Comparison of ENCODE assay signal across 20 cellular contexts in the genomic region with DNA sequence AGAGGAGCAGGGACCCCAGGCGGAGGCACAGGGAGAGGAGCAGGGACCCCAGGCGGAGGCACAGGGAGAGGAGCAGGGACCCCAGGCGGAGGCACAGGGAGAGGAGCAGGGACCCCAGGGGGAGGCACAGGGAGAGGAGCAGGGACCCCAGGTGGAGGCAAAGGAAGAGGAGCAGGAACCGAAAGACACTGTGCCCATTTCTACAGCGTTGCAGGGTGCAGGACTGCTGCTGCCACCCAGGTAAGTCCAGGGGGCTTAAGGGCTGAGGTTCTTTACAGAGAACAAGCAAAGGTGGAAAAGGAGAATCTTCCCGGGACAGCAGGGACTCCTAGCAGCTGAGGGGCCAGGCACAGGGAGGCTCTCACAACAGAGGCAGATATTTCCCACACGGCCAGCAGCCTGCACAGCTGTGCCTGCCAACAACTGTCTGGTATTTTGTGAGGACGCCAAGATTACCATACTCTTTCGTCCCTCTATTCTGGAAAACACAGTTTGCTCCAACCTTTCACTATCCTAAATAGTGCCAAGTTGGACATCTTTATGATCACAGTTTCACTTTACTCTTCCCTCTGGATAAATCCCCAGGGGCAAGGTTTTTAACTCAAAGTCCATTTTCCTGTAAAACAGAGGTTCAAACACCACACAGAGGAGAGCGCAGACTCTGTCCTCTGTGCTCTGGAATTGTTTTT. TPM values are rescaled to one million over a fixed set of nuclear protein-coding genes. Genes with fewer than 3 reads are reported as not detected.
DNase-seq lines count a peak whose midpoint lies in the region; ATAC-seq and TF ChIP-seq lines count a peak whose summit lies in the region.
"Had no signal": no experiment of that assay in that cellular context is flagged by ENCODE, and none has a peak within 500 bp of the region (broad histone marks: within the 10 kb centered on the region; RNA-seq: fewer than 3 reads in every experiment).

No MANE protein-coding gene starts in this region.

- no peaks in the 10 kb centered on the region for H3K27me3 Mint-ChIP-seq in H9 (ENCODE audit: low read depth)
- H3K27me3 Mint-ChIP-seq: dendritic cell treated with granulocyte-macrophage colony-stimulating factor and Interleukin-4, amounts not matched to agents 40 ng/mL and 50 ng/mL, for 4 days had no signal

- H3K36me3 ChIP-seq in spleen, result no peaks in the 10 kb centered on the region
- no peaks in the 10 kb centered on the region for H3K36me3 ChIP-seq in effector memory CD4-positive, alpha-beta T cell (ENCODE audit: control insufficient read depth, insufficient read depth, low read length)
- H3K36me3 ChIP-seq in mammary epithelial cell (ENCODE audit: insufficient read depth, low read length), result no peaks in the 10 kb centered on the region
- H3K36me3 ChIP-seq: heart left ventricle had no signal

- no peaks in the 10 kb centered on the region for H3K79me1 ChIP-seq in H9 (ENCODE audit: insufficient read depth, low read depth, low read length, poor library complexity, severe bottlenecking)

- no peak overlapping the region for H3K56ac ChIP-seq in H9 (ENCODE audit: insufficient read length, low read depth, low read length)

- dilution Hi-C loops in mammary epithelial cell (cut with HindIII; ENCODE audit: low sequenced_read_pairs), result loop anchor here (5.0 kb wide), 1 partner anchor 34 kb away; no protein-coding TSS in a partner anchor

- H2BK20ac ChIP-seq in H9 (ENCODE audit: low read depth, low read length, poor library complexity, severe bottlenecking), result no peak overlapping the region

- no peak overlapping the region for H4K91ac ChIP-seq in H9 (ENCODE audit: insufficient read length, low read depth, low read length)

- H3K4me2 ChIP-seq in H9 (ENCODE audit: insufficient read depth, insufficient read length, low read length) (no peak overlapping the region), mammary epithelial cell (ENCODE audit: insufficient read depth, low read depth, low read length) (no peak overlapping the region)

- no peak overlapping the region for H3K18ac ChIP-seq in H9 (ENCODE audit: insufficient read length, low read depth, low read length)

- no peak overlapping the region for H4K5ac ChIP-seq in H9 (ENCODE audit: insufficient read length, low read depth, low read length)

- no peak for ATAC-seq in activated naive CD4-positive, alpha-beta T cell treated with anti-CD3 and anti-CD28 coated beads, Interleukin-2, amount 50 U/mL, for 72 hours
- ATAC-seq: body of pancreas had no signal

- BruUV-seq in mammary epithelial cell (replicated peaks; lab: Mats Ljungman, UMichigan), result no TSS peak

- H3K4me1 ChIP-seq in H9 (ENCODE audit: insufficient read depth, low read length) (no peaks in the 10 kb centered on the region), spleen (no peaks in the 10 kb centered on the region), mammary epithelial cell (ENCODE audit: insufficient read depth, low read length) (no peaks in the 10 kb centered on the region)
- H3K4me1 ChIP-seq in effector memory CD4-positive, alpha-beta T cell (ENCODE audit: control insufficient read depth, insufficient read depth, low read length, poor library complexity, severe bottlenecking), result no peaks in the 10 kb centered on the region

- in situ Hi-C loops in mammary epithelial cell (cut with MboI; ENCODE audit: low sequenced_read_pairs in 2 of 2), result no loop called here

- H3K27ac Mint-ChIP-seq in H9, result peak overlapping the region in 2 of 3 experiments; percentile 51 to 53; a peak in 3 of 7 replicates
- no peak overlapping the region for H3K27ac Mint-ChIP-seq in activated naive CD4-positive, alpha-beta T cell treated with anti-CD3 and anti-CD28 coated beads, Interleukin-2, amount 50 U/mL, for 72 hours
- H3K27ac Mint-ChIP-seq: activated T-cell treated with anti-CD3 and anti-CD28 coated beads, Interleukin-2, amount 50 U/mL, for 24 hours; dendritic cell treated with granulocyte-macrophage colony-stimulating factor and Interleukin-4, amounts not matched to agents 40 ng/mL and 50 ng/mL, for 4 days; T-helper 1 cell treated with Interleukin-12 subunit alpha and Interleukin-12 subunit beta and Interleukin-4 antibody, amounts not matched to agents 30 μg/mL and 1 μg/mL, for 36 hours had no signal

- no peak overlapping the region for H3K23ac ChIP-seq in H9 (ENCODE audit: insufficient read length, low read depth, low read length)

- no peak overlapping the region for H3K9ac ChIP-seq in H9 (ENCODE audit: extremely low read depth, insufficient read length, low read length)
- no peak overlapping the region for H3K9ac ChIP-seq in mammary epithelial cell (ENCODE audit: insufficient read depth, low read length)

- no peak for TF ChIP-seq CTCF in H9 (conservative IDR thresholded peaks at IDR 0.05)
- TF ChIP-seq CTCF in spleen (IDR thresholded peaks at IDR 0.05 in 8 of 11, conservative IDR thresholded peaks at IDR 0.05 in 3 of 11), result no peak
- no peak for TF ChIP-seq CTCF in mammary epithelial cell (conservative IDR thresholded peaks at IDR 0.05 in 1 of 2, IDR thresholded peaks at IDR 0.05 in 1 of 2; ENCODE audit: extremely low read depth in 1 of 2, insufficient read depth in 1 of 2, low read depth in 1 of 2, low read length in 2 of 2)

- H3K4ac ChIP-seq in H9 (ENCODE audit: low read depth, low read length), result no peak overlapping the region

- no peak overlapping the region for H3K4me3 Mint-ChIP-seq in H9
- H3K4me3 Mint-ChIP-seq: activated T-cell treated with anti-CD3 and anti-CD28 coated beads, Interleukin-2, amount 50 U/mL, for 24 hours; dendritic cell treated with granulocyte-macrophage colony-stimulating factor and Interleukin-4, amounts not matched to agents 40 ng/mL and 50 ng/mL, for 4 days; T-helper 1 cell treated with Interleukin-12 subunit alpha and Interleukin-12 subunit beta and Interleukin-4 antibody, amounts not matched to agents 30 μg/mL and 1 μg/mL, for 36 hours had no signal

- H4K20me1 ChIP-seq in H9 (ENCODE audit: control insufficient read depth, insufficient read depth, insufficient read length), result no peaks in the 10 kb centered on the region
- no peaks in the 10 kb centered on the region for H4K20me1 ChIP-seq in mammary epithelial cell (ENCODE audit: insufficient read depth, low read length)

- WGBS in H9 (ENCODE audit: extremely low coverage, insufficient read length, low lambda C conversion rate), result no CpG with 5 or more reads among the region's 10 CpGs
- 70 to 77% (median 74%) methylated on average over 10 of the region's 10 CpGs for WGBS in spleen, 5 donors
- 74% methylated on average over 9 of the region's 10 CpGs for WGBS in mammary epithelial cell (ENCODE audit: low coverage, missing lambda C conversion rate)

- CTCF ChIA-PET in mammary epithelial cell (lab: Charles Lee; ENCODE audit: low non-redundant PET), result no interaction called here

- H3K9me3 ChIP-seq in H9 (ENCODE audit: control insufficient read depth, low read depth, low read length) (no peaks in the 10 kb centered on the region), spleen (peaks cover 0 to 10% (median 2%) of the 10 kb centered on the region in 8 donors), mammary epithelial cell (replicated peaks; ENCODE audit: insufficient read depth, low read length) (peaks cover 5% of the 10 kb centered on the region)
- H3K9me3 ChIP-seq in effector memory CD4-positive, alpha-beta T cell (ENCODE audit: control insufficient read depth, low read length), result no peaks in the 10 kb centered on the region
- H3K9me3 ChIP-seq: body of pancreas, heart left ventricle had no signal

- no peak overlapping the region for H4K8ac ChIP-seq in H9 (replicated peaks; ENCODE audit: insufficient read length, low read depth, low read length)

- H3K14ac ChIP-seq in H9 (ENCODE audit: insufficient read depth, low read length), result no peak overlapping the region

- H2AFZ ChIP-seq in H9 (ENCODE audit: low read length) (no peak overlapping the region), mammary epithelial cell (ENCODE audit: low read depth, low read length) (no peak overlapping the region)

- no peak overlapping the region for H2BK5ac ChIP-seq in H9 (ENCODE audit: insufficient read length, low read length)

- no peak for TF ChIP-seq POLR2A in spleen (IDR thresholded peaks at IDR 0.05)

- H3K23me2 ChIP-seq in H9 (ENCODE audit: insufficient read length, low read depth, low read length, poor library complexity, severe bottlenecking), result no peaks in the 10 kb centered on the region

- H3K4me3 ChIP-seq in spleen (no peak overlapping the region), mammary epithelial cell (replicated peaks in 1 of 3; ENCODE audit: insufficient read depth in 1 of 3, low read depth in 2 of 3, low read length in 3 of 3) (no peak overlapping the region)
- no peak overlapping the region for H3K4me3 ChIP-seq in effector memory CD4-positive, alpha-beta T cell (ENCODE audit: insufficient read depth, low read depth, low read length, poor library complexity, severe bottlenecking)
- H3K4me3 ChIP-seq: body of pancreas, heart left ventricle had no signal

- H3K27me3 ChIP-seq in H9 (ENCODE audit: insufficient read depth, low read length), result no peaks in the 10 kb centered on the region
- peaks cover 0 to 78% (median 0%) of the 10 kb centered on the region in 7 donors for H3K27me3 ChIP-seq in spleen (replicated peaks in 1 of 7)
- H3K27me3 ChIP-seq in effector memory CD4-positive, alpha-beta T cell (replicated peaks; ENCODE audit: control insufficient read depth, insufficient read depth, low read length, poor library complexity, severe bottlenecking), result no peaks in the 10 kb centered on the region
- no peaks in the 10 kb centered on the region for H3K27me3 ChIP-seq in mammary epithelial cell (ENCODE audit: insufficient read depth, low read length)
- H3K27me3 ChIP-seq: body of pancreas had no signal

- H3K9me3 Mint-ChIP-seq in H9, result peaks cover 0 to 2% of the 10 kb centered on the region in 2 experiments; a peak in 2 of 5 replicates
- H3K9me3 Mint-ChIP-seq in activated naive CD4-positive, alpha-beta T cell treated with anti-CD3 and anti-CD28 coated beads, Interleukin-2, amount 50 U/mL, for 72 hours, result no peaks in the 10 kb centered on the region
- H3K9me3 Mint-ChIP-seq: activated T-cell treated with anti-CD3 and anti-CD28 coated beads, Interleukin-2, amount 50 U/mL, for 24 hours; dendritic cell treated with granulocyte-macrophage colony-stimulating factor and Interleukin-4, amounts not matched to agents 40 ng/mL and 50 ng/mL, for 4 days; nephron; T-helper 1 cell treated with Interleukin-12 subunit alpha and Interleukin-12 subunit beta and Interleukin-4 antibody, amounts not matched to agents 30 μg/mL and 1 μg/mL, for 36 hours had no signal

- DNase-seq in H9 (no peak), dedifferentiated amniotic fluid mesenchymal stem cell (ENCODE audit: extremely low spot score) (peak; percentile 22), inferior parietal cortex (ENCODE audit: extremely low spot score) (peak; percentile 6), spleen (peak; percentile 47), mammary epithelial cell (no peak)
- DNase-seq in effector memory CD4-positive, alpha-beta T cell, result no peak
- no peak for DNase-seq in activated naive CD4-positive, alpha-beta T cell treated with anti-CD3 and anti-CD28 coated beads, Interleukin-2, amount 50 U/mL, for 72 hours (ENCODE audit: low spot score in 2 of 2)
- DNase-seq: activated CD4-positive, alpha-beta T cell treated with anti-CD3 and anti-CD28 coated beads, Interleukin-2, amount 50 U/mL, for 48 hours; activated naive CD4-positive, alpha-beta T cell treated with anti-CD3 and anti-CD28 coated beads, Interleukin-2, amount 50 U/mL, for 16 hours; activated T-cell treated with anti-CD3 and anti-CD28 coated beads, Interleukin-2, amount 50 U/mL, for 24 hours; heart left ventricle; NCI-H1092; NCI-H2107; NCI-H526; SHP77 treated with DMSO at 0.1 percent for 48 hours; stimulated activated naive CD4-positive, alpha-beta T cell treated with Interleukin-2 at 50 U/mL for 16 hours had no signal

- H2BK120ac ChIP-seq in H9 (ENCODE audit: low read depth, low read length, poor library complexity, severe bottlenecking), result no peak overlapping the region

- H2AK5ac ChIP-seq in H9 (ENCODE audit: insufficient read length, low read length), result no peak overlapping the region

- H3K79me2 ChIP-seq in H9 (ENCODE audit: insufficient read depth, low read length) (peaks cover 10% of the 10 kb centered on the region; the same call in 1 of the 2 replicates), mammary epithelial cell (ENCODE audit: insufficient read depth, low read length) (no peaks in the 10 kb centered on the region)

- H3K27ac ChIP-seq in H9 (ENCODE audit: insufficient read length, low read depth, low read length) (no peak overlapping the region), spleen (no peak overlapping the region), mammary epithelial cell (ENCODE audit: insufficient read depth, low read depth, low read length) (no peak overlapping the region)
- no peak overlapping the region for H3K27ac ChIP-seq in effector memory CD4-positive, alpha-beta T cell (ENCODE audit: insufficient read depth, low read length, poor library complexity, severe bottlenecking)
- H3K27ac ChIP-seq: body of pancreas, heart left ventricle had no signal

- H3T11ph ChIP-seq in H9 (ENCODE audit: low read length), result no peak overlapping the region

- no peak overlapping the region for H2BK12ac ChIP-seq in H9 (ENCODE audit: insufficient read length, low read depth, low read length)

- H3K4me1 Mint-ChIP-seq in H9, result peaks cover 11 to 12% of the 10 kb centered on the region in 2 experiments

- intact Hi-C loops in spleen (cut with DNase I; ENCODE audit: low total_unique reads) (no loop called here), mammary epithelial cell (cut with micrococcal nuclease) (no loop called here)

- peaks cover 16 to 18% (median 18%) of the 10 kb centered on the region in 3 experiments for H3K36me3 Mint-ChIP-seq in H9 (ENCODE audit: insufficient read depth in 1 of 3, low read depth in 3 of 3)
- H3K36me3 Mint-ChIP-seq in activated naive CD4-positive, alpha-beta T cell treated with anti-CD3 and anti-CD28 coated beads, Interleukin-2, amount 50 U/mL, for 72 hours, result no peaks in the 10 kb centered on the region

- H2BK15ac ChIP-seq in H9 (ENCODE audit: low read depth, low read length), result no peak overlapping the region

RNA-seq across cellular contexts. Expression of gene SHANK2, which starts 39.4 kb away (rescaled TPM):
- total RNA-seq in H9 (2021) (22.1 and 23.8 TPM in 2 replicates), spleen (10 to 100 TPM in 5 of 7 donors, 1 to 10 TPM in 2; 5.7 to 23.8 (median 12.1) TPM), mammary epithelial cell (10 to 100 TPM in 1 of 2 donors, 1 to 10 TPM in 1; 5.4 to 25.8 TPM)
- polyA plus RNA-seq in spleen (1 to 10 TPM in 1 of 3 donors, under 1 TPM in 2; 0.30 to 1.4 (median 0.61) TPM), mammary epithelial cell (2.0 TPM)
- total RNA-seq in activated naive CD4-positive, alpha-beta T cell treated with anti-CD3 and anti-CD28 coated beads, Interleukin-2, amount 50 U/mL, for 72 hours, result not detected
- polyA minus RNA-seq in mammary epithelial cell, result 28.9 TPM

Comparison
In these comparisons a context has a peak if more than half of its experiments do, and no peak if none do; other contexts are left out.
1. DNase-seq: peak in dedifferentiated amniotic fluid mesenchymal stem cell (single experiment), inferior parietal cortex (single experiment) and spleen (single experiment); none in H9 (single experiment), effector memory CD4-positive, alpha-beta T cell (0 of 3), activated naive CD4-positive, alpha-beta T cell treated with anti-CD3 and anti-CD28 coated beads, Interleukin-2, amount 50 U/mL, for 72 hours (0 of 2) and mammary epithelial cell (single experiment).
2. H3K27ac Mint-ChIP-seq: peak in H9 (2 of 3); none in activated naive CD4-positive, alpha-beta T cell treated with anti-CD3 and anti-CD28 coated beads, Interleukin-2, amount 50 U/mL, for 72 hours (0 of 2).
3. RNA of gene SHANK2, which starts 39.4 kb away (total RNA-seq): 5.4 to 25.8 TPM in mammary epithelial cell, 22.1 to 23.8 TPM in H9 and 5.7 to 23.8 TPM in spleen; not detected in activated naive CD4-positive, alpha-beta T cell treated with anti-CD3 and anti-CD28 coated beads, Interleukin-2, amount 50 U/mL, for 72 hours; every median in the first group is over 4 times any median in the second.